ENCODE assay signal across 22 cellular contexts in genomic region chr1:154488942-154489341, GRCh38. TPM values are rescaled to one million over a fixed set of nuclear protein-coding genes. Genes with fewer than 3 reads are reported as not detected.
A peak's percentile ranks its signal among the peaks of the same experiment; 100 is the strongest.
DNase-seq lines count a peak whose midpoint lies in the region; ATAC-seq and TF ChIP-seq lines count a peak whose summit lies in the region.
"Had no signal": no experiment of that assay in that cellular context is flagged by ENCODE, and none has a peak within 500 bp of the region (broad histone marks: within the 10 kb centered on the region; RNA-seq: fewer than 3 reads in every experiment).

No MANE protein-coding gene starts in this region.

- no peaks in the 10 kb centered on the region for H3K36me3 Mint-ChIP-seq in endodermal cell (ENCODE audit: low read depth)

- H3K27ac ChIP-seq in left ventricle myocardium inferior (replicated peaks) = peak overlapping the region; percentile 94
- no peak overlapping the region for H3K27ac ChIP-seq in endodermal cell (ENCODE audit: low read depth, low read length)
- peak overlapping the region in 3 of 4 donors; percentile 27 to 52 (median 45) for H3K27ac ChIP-seq in gastrocnemius medialis
- H3K27ac ChIP-seq: A549 had no signal

- peaks cover 29% of the 10 kb centered on the region for H3K36me3 ChIP-seq in left ventricle myocardium inferior
- no peaks in the 10 kb centered on the region for H3K36me3 ChIP-seq in endodermal cell (ENCODE audit: control insufficient read depth, insufficient read depth, low read length)
- no peaks in the 10 kb centered on the region for H3K36me3 ChIP-seq in gastrocnemius medialis
- H3K36me3 ChIP-seq: BLaER1 treated with 17β-estradiol and CSF1 and Interleukin-3, amounts not matched to agents 10 nM and 100 nM; MG63 had no signal

- no peak for TF ChIP-seq CTCF in left ventricle myocardium inferior (IDR thresholded peaks at IDR 0.05; ENCODE audit: borderline replicate concordance)
- TF ChIP-seq CTCF in endodermal cell (conservative IDR thresholded peaks at IDR 0.05) = no peak
- TF ChIP-seq CTCF in gastrocnemius medialis (IDR thresholded peaks at IDR 0.05 in 4 of 5, conservative IDR thresholded peaks at IDR 0.05 in 1 of 5) = no peak

- H3K27me3 Mint-ChIP-seq in endodermal cell (ENCODE audit: insufficient read depth) = peaks cover 17% of the 10 kb centered on the region
- H3K27me3 Mint-ChIP-seq: CD4-positive, alpha-beta T cell had no signal

- H3K4me1 Mint-ChIP-seq in endodermal cell = peaks cover 48% of the 10 kb centered on the region

- DNase-seq in left ventricle myocardium inferior = no peak
- DNase-seq in left ventricle myocardium superior = no peak
- DNase-seq in endodermal cell = no peak
- DNase-seq in gastrocnemius medialis = no peak
- no peak for DNase-seq in cerebellum (ENCODE audit: low spot score)
- DNase-seq in activated CD4-positive, CD25-positive, alpha-beta regulatory T cell (lab: John Stamatoyannopoulos, UW) = no peak
- DNase-seq: AML-193; CD4-positive, alpha-beta T cell; H7; KG1; MG63; NCI-H1694 treated with DMSO at 0.1 percent for 48 hours; NCI-H2081; NCI-H2227 treated with DMSO at 0.1 percent for 48 hours; NCI-H526 treated with DMSO at 0.1 percent for 48 hours; RPMI8226; SHP77 had no signal

- no peak for TF ChIP-seq POLR2A in gastrocnemius medialis (IDR thresholded peaks at IDR 0.05)

- in situ Hi-C loops in gastrocnemius medialis (cut with MboI; ENCODE audit: low sequenced_read_pairs in 4 of 4) = loop anchor here in 3 of 4 donors (10.0 kb wide), 1 partner anchor 56 kb away; no protein-coding TSS in a partner anchor

- no peak for ATAC-seq in left ventricle myocardium superior
- ATAC-seq in gastrocnemius medialis = no peak
- no peak for ATAC-seq in HG03108 (IDR thresholded peaks at IDR 0.05; ENCODE audit: unreplicated experiment)
- ATAC-seq: A549 had no signal

- H3K27me3 ChIP-seq in left ventricle myocardium inferior (ENCODE audit: low read depth) = no peaks in the 10 kb centered on the region
- H3K27me3 ChIP-seq in endodermal cell (ENCODE audit: control insufficient read depth, insufficient read depth, low read length, poor library complexity, severe bottlenecking) = no peaks in the 10 kb centered on the region
- no peaks in the 10 kb centered on the region for H3K27me3 ChIP-seq in gastrocnemius medialis
- H3K27me3 ChIP-seq: BLaER1 treated with 17β-estradiol and CSF1 and Interleukin-3, amounts not matched to agents 10 nM and 100 nM had no signal

- no peaks in the 10 kb centered on the region for H3K9me3 Mint-ChIP-seq in endodermal cell
- H3K9me3 Mint-ChIP-seq: CD4-positive, alpha-beta T cell had no signal

- H3K4me1 ChIP-seq in left ventricle myocardium inferior (peaks cover 87% of the 10 kb centered on the region), endodermal cell (ENCODE audit: control insufficient read depth, insufficient read depth, low read length) (peaks cover 23% of the 10 kb centered on the region), gastrocnemius medialis (peaks cover 8 to 26% of the 10 kb centered on the region in 2 donors)

- 81 to 86% methylated on average over 14 to 20 of the region's 20 CpGs for WGBS in endodermal cell (ENCODE audit: insufficient coverage in 1 of 2, insufficient read length in 1 of 2), 2 experiments

- no peak overlapping the region for H3K4me3 ChIP-seq in left ventricle myocardium inferior
- H3K4me3 ChIP-seq in endodermal cell (ENCODE audit: low read length) = no peak overlapping the region
- no peak overlapping the region for H3K4me3 ChIP-seq in gastrocnemius medialis
- H3K4me3 ChIP-seq: A549; BLaER1 treated with 17β-estradiol and CSF1 and Interleukin-3, amounts not matched to agents 10 nM and 100 nM; MG63 had no signal

- no peaks in the 10 kb centered on the region for H3K9me3 ChIP-seq in left ventricle myocardium inferior (replicated peaks)
- no peaks in the 10 kb centered on the region for H3K9me3 ChIP-seq in endodermal cell (ENCODE audit: control insufficient read depth, low read length)
- H3K9me3 ChIP-seq in gastrocnemius medialis = no peaks in the 10 kb centered on the region
- H3K9me3 ChIP-seq: A549; BLaER1 treated with 17β-estradiol and CSF1 and Interleukin-3, amounts not matched to agents 10 nM and 100 nM; MG63 had no signal

- H3K27ac Mint-ChIP-seq in endodermal cell = peak overlapping the region; percentile 67
- H3K27ac Mint-ChIP-seq: CD4-positive, alpha-beta T cell had no signal

- no peak overlapping the region for H3K4me3 Mint-ChIP-seq in endodermal cell
- H3K4me3 Mint-ChIP-seq: CD4-positive, alpha-beta T cell had no signal

- intact Hi-C loops in left ventricle myocardium inferior (cut with micrococcal nuclease) = no loop called here
- intact Hi-C loops in left ventricle myocardium superior (cut with micrococcal nuclease) = no loop called here
- intact Hi-C loops in gastrocnemius medialis (cut with DNase I; ENCODE audit: low total_unique reads) = loop anchor here (5.0 kb wide), 1 partner anchor 33 kb away; no protein-coding TSS in a partner anchor

- no peak overlapping the region for H3K9ac ChIP-seq in endodermal cell (ENCODE audit: extremely low read depth, low read length, poor library complexity, severe bottlenecking)
- H3K9ac ChIP-seq: BLaER1 treated with 17β-estradiol and CSF1 and Interleukin-3, amounts not matched to agents 10 nM and 100 nM had no signal

RNA-seq across cellular contexts. Expression of gene TDRD10, which starts 13.1 kb away (rescaled TPM):
- total RNA-seq in left ventricle myocardium inferior (2.6 TPM), left ventricle myocardium superior (1.9 TPM), endodermal cell (not detected), gastrocnemius medialis (1 to 10 TPM in 1 of 4 donors, under 1 TPM in 3; 0.61 to 4.2 (median 0.62) TPM), cerebellum (0.82 TPM)
- polyA plus RNA-seq in endodermal cell (2013, experiment 1 of 2) = not detected
- not detected for polyA plus RNA-seq in endodermal cell (2013, experiment 2 of 2)
- total RNA-seq: CD4-positive, alpha-beta T cell; NCI-H460; SK-MEL-5 had no signal

RNA-seq across cellular contexts. Expression of gene SHE, which starts 13.3 kb away (rescaled TPM):
- total RNA-seq in left ventricle myocardium inferior (9.2 TPM), left ventricle myocardium superior (10.2 TPM), endodermal cell (under 1 TPM; 0.24 to 0.35 TPM), gastrocnemius medialis (1 to 10 TPM; 5.0 to 6.9 (median 6.2) TPM), cerebellum (2.8 TPM)
- 0.14 TPM for polyA plus RNA-seq in endodermal cell (2013, experiment 1 of 2)
- polyA plus RNA-seq in endodermal cell (2013, experiment 2 of 2) = 0.17 TPM
- total RNA-seq: CD4-positive, alpha-beta T cell had no signal
